In genomic region chr1:119492763-119493162, GRCh38 we compare ENCODE assay signal across 21 cellular contexts. TPM values are rescaled to one million over a fixed set of nuclear protein-coding genes. Genes with fewer than 3 reads are reported as not detected.
A peak's percentile ranks its signal among the peaks of the same experiment; 100 is the strongest.
DNase-seq lines count a peak whose midpoint lies in the region; ATAC-seq and TF ChIP-seq lines count a peak whose summit lies in the region.
"Had no signal": no experiment of that assay in that cellular context is flagged by ENCODE, and none has a peak within 500 bp of the region (broad histone marks: within the 10 kb centered on the region; RNA-seq: fewer than 3 reads in every experiment).

No MANE protein-coding gene starts in this region.

- ATAC-seq in left lobe of liver = peak; percentile 84
- ATAC-seq in right lobe of liver = peak; percentile 83 to 96 (median 91)
- no peak for ATAC-seq in GM21423 (IDR thresholded peaks at IDR 0.05; ENCODE audit: unreplicated experiment)
- ATAC-seq: CD8-positive, alpha-beta T cell; GM12878 had no signal

- WGBS in right lobe of liver (ENCODE audit: insufficient coverage, low coverage, low lambda C conversion rate, missing lambda C conversion rate) = 17% methylated on average over 2 of the region's 2 CpGs

- TF ChIP-seq CTCF in right lobe of liver (IDR thresholded peaks at IDR 0.05) = no peak

- H3K27ac ChIP-seq in right lobe of liver = peak overlapping the region; percentile 25 to 66 (median 29)
- H3K27ac ChIP-seq: 22Rv1, BLaER1, C4-2B had no signal

- intact Hi-C loops in right lobe of liver (cut with DNase I) = no loop called here

- no peaks in the 10 kb centered on the region for H3K36me3 ChIP-seq in right lobe of liver
- H3K36me3 ChIP-seq: BLaER1, HAP-1 had no signal

- peak; percentile 4 for DNase-seq in amniotic epithelial cell (ENCODE audit: low read depth)
- peak; percentile 64 for DNase-seq in left lobe of liver (ENCODE audit: low spot score)
- DNase-seq in right lobe of liver = peak in 1 of 3 donors; percentile 69
- DNase-seq in NCI-H69 (lab: John Stamatoyannopoulos, UW) = no peak
- DNase-seq in DMS53 (lab: John Stamatoyannopoulos, UW) = no peak
- DNase-seq: Caco-2; CD4-positive, CD25-positive, alpha-beta regulatory T cell; CD8-positive, alpha-beta T cell; DMS153; DMS79; EL; GDM1; GOT3; HFFc6 had no signal

- no peaks in the 10 kb centered on the region for H3K27me3 ChIP-seq in right lobe of liver
- H3K27me3 ChIP-seq: BLaER1 had no signal

- no peaks in the 10 kb centered on the region for H3K4me1 ChIP-seq in right lobe of liver
- H3K4me1 ChIP-seq: BLaER1, HAP-1 had no signal

- H3K9me3 ChIP-seq in right lobe of liver = no peaks in the 10 kb centered on the region
- H3K9me3 ChIP-seq: Caco-2, HAP-1 had no signal

- TF ChIP-seq POLR2A in right lobe of liver (IDR thresholded peaks at IDR 0.05) = no peak

- H3K4me3 ChIP-seq in right lobe of liver = no peak overlapping the region
- H3K4me3 ChIP-seq: BLaER1, GM12878, HAP-1 had no signal

RNA-seq across cellular contexts. Expression of gene HSD3B1, which starts 14.2 kb away (rescaled TPM):
- total RNA-seq in left lobe of liver (not detected), right lobe of liver (1 to 10 TPM in 1 of 6 experiments, under 1 TPM in 2, not detected in 3; 0.39 to 1.3 (median 0.74) TPM)
- total RNA-seq: B cell; CD4-positive, CD25-positive, alpha-beta regulatory T cell; CD8-positive, alpha-beta T cell; GM12878; HFFc6 had no signal

Comparison
In these comparisons a context has a peak if more than half of its experiments do, and no peak if none do; other contexts are left out.
1. DNase-seq: peak in amniotic epithelial cell (single experiment) and left lobe of liver (single experiment); none in NCI-H69 (single experiment) and DMS53 (single experiment).